29 cellular contexts compared by ENCODE assay signal in the genomic region with DNA sequence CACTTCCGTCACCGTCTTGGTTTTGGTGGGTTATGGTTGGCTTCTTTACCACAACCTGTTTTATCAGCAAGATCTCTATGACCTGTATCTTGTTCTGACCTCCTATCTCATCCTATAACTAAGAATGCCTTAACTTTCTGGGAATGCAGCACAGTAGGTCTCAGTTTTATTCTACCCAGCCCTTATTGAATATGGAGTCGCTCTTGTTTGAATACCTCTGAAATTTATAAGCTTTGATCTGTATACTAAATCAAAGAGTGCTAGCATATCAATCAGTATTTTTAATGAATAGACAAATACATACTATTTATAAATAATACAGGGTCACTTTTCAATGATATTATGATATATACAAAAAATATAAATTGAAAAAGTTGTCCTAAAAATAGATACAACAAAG.
"Had no signal": no experiment of that assay in that cellular context is flagged by ENCODE, and none has a peak within 500 bp of the region (broad histone marks: within the 10 kb centered on the region; RNA-seq: fewer than 3 reads in every experiment).

No MANE protein-coding gene starts in this region.

- H3K9me3 ChIP-seq: stomach, suprapubic skin, testis, thoracic aorta, thyroid gland, tibial artery, tibial nerve, transverse colon, upper lobe of left lung, upper lobe of right lung, uterus, vagina had no signal

- ATAC-seq: stimulated activated effector memory CD8-positive, alpha-beta T cell treated with anti-CD3 and anti-CD28 coated beads, Interleukin-12 subunit alpha, Interleukin-12 subunit beta, amount 100 ng/mL, for 72 hours; stimulated activated memory B cell treated with anti-CD40 and anti-IgM and Interleukin-4, amounts not matched to agents 10 μg/mL and 1 μg/mL and 100 μg/mL, for 72 hours; stimulated activated naive B cell treated with anti-CD40 and anti-IgM and Interleukin-4, amounts not matched to agents 10 μg/mL and 1 μg/mL and 100 μg/mL, for 72 hours; stimulated activated naive CD8-positive, alpha-beta T cell treated with anti-CD3 and anti-CD28 coated beads, Interleukin-15, amount 100 ng/mL, for 72 hours; stimulated activated naive CD8-positive, alpha-beta T cell treated with anti-CD3 and anti-CD28 coated beads, Interleukin-15, Interleukin-2, amounts not matched to agents 100 U/mL and 50 U/mL, for 24 hours; upper lobe of right lung had no signal

- H3K27ac ChIP-seq: stomach, suprapubic skin, testis, thoracic aorta, thyroid gland, tibial artery, tibial nerve, transverse colon, upper lobe of left lung, upper lobe of right lung, uterus, vagina had no signal

- H3K4me1 ChIP-seq: stomach, suprapubic skin, testis, thyroid gland, tibial artery, tibial nerve, transverse colon, upper lobe of left lung, upper lobe of right lung, uterus, vagina had no signal

- H3K27ac Mint-ChIP-seq: stimulated activated effector memory CD8-positive, alpha-beta T cell treated with anti-CD3 and anti-CD28 coated beads, Interleukin-12 subunit alpha, Interleukin-12 subunit beta, amount 100 ng/mL, for 72 hours; stimulated activated memory B cell treated with anti-CD40 and anti-IgM and Interleukin-4, amounts not matched to agents 10 μg/mL and 1 μg/mL and 100 μg/mL, for 72 hours; stimulated activated naive B cell treated with anti-CD40 and anti-IgM and Interleukin-4, amounts not matched to agents 10 μg/mL and 1 μg/mL and 100 μg/mL, for 72 hours; stimulated activated naive CD8-positive, alpha-beta T cell treated with anti-CD3 and anti-CD28 coated beads, Interleukin-15, amount 100 ng/mL, for 72 hours; stimulated activated naive CD8-positive, alpha-beta T cell treated with anti-CD3 and anti-CD28 coated beads, Interleukin-15, Interleukin-2, amounts not matched to agents 100 ng/mL and 50 ng/mL, for 24 hours; type B pancreatic cell had no signal

- DNase-seq: stimulated activated CD4-positive, alpha-beta T cell treated with anti-CD3 and anti-CD28 coated beads, Interleukin-2, amount 100 ng/mL, for 48 hours; stimulated activated CD4-positive, alpha-beta T cell treated with anti-CD3 and anti-CD28 coated beads, Interleukin-4, amount 100 ng/mL, for 1 hour; stimulated activated CD4-positive, alpha-beta T cell treated with anti-CD3 and anti-CD28 coated beads, Interleukin-4, amount 100 ng/mL, for 24 hours; stimulated activated CD4-positive, alpha-beta T cell treated with anti-CD3 and anti-CD28 coated beads, Interleukin-4, amount 100 ng/mL, for 4 hours; stimulated activated CD8-positive, alpha-beta memory T cell treated with anti-CD3 and anti-CD28 coated beads, Interleukin-4, amount 100 ng/mL, for 48 hours; stimulated activated naive B cell treated with anti-CD40 and anti-IgM and Interleukin-4, amounts not matched to agents 10 μg/mL and 1 μg/mL and 100 μg/mL, for 72 hours; stimulated activated naive CD4-positive, alpha-beta T cell; stimulated activated naive CD4-positive, alpha-beta T cell treated with Interleukin-2 at 50 U/mL for 16 hours; stimulated activated naive CD8-positive, alpha-beta T cell treated with anti-CD3 and anti-CD28 coated beads, Interleukin-15, amount 100 ng/mL, for 72 hours; stimulated activated naive CD8-positive, alpha-beta T cell treated with anti-CD3 and anti-CD28 coated beads, Interleukin-15, Interleukin-2, amounts not matched to agents 100 U/mL and 50 U/mL, for 24 hours; stomach; substantia nigra; testis; thyroid gland; tibial artery; transverse colon; trophoblast cell; upper lobe of left lung; upper lobe of right lung; uterus had no signal

- H3K36me3 ChIP-seq: stomach, suprapubic skin, thoracic aorta, thyroid gland, tibial artery, tibial nerve, transverse colon, upper lobe of left lung, upper lobe of right lung, uterus, vagina had no signal

- H3K27me3 ChIP-seq: stomach, suprapubic skin, testis, thyroid gland, tibial artery, tibial nerve, transverse colon, upper lobe of left lung, upper lobe of right lung, uterus, vagina had no signal

- H3K9me3 Mint-ChIP-seq: stimulated activated memory B cell treated with anti-CD40 and anti-IgM and Interleukin-4, amounts not matched to agents 10 μg/mL and 1 μg/mL and 100 μg/mL, for 72 hours; stimulated activated naive B cell treated with anti-CD40 and anti-IgM and Interleukin-4, amounts not matched to agents 10 μg/mL and 1 μg/mL and 100 μg/mL, for 72 hours; stimulated activated naive CD8-positive, alpha-beta T cell treated with anti-CD3 and anti-CD28 coated beads, Interleukin-15, amount 100 ng/mL, for 72 hours; stimulated activated naive CD8-positive, alpha-beta T cell treated with anti-CD3 and anti-CD28 coated beads, Interleukin-15, Interleukin-2, amounts not matched to agents 100 ng/mL and 50 ng/mL, for 24 hours; type B pancreatic cell had no signal

- H3K36me3 Mint-ChIP-seq: stimulated activated effector memory CD8-positive, alpha-beta T cell treated with anti-CD3 and anti-CD28 coated beads, Interleukin-12 subunit alpha, Interleukin-12 subunit beta, amount 100 ng/mL, for 72 hours; stimulated activated memory B cell treated with anti-CD40 and anti-IgM and Interleukin-4, amounts not matched to agents 10 μg/mL and 1 μg/mL and 100 μg/mL, for 72 hours; stimulated activated naive B cell treated with anti-CD40 and anti-IgM and Interleukin-4, amounts not matched to agents 10 μg/mL and 1 μg/mL and 100 μg/mL, for 72 hours; type B pancreatic cell had no signal

- H3K4me3 Mint-ChIP-seq: stimulated activated effector memory CD8-positive, alpha-beta T cell treated with anti-CD3 and anti-CD28 coated beads, Interleukin-12 subunit alpha, Interleukin-12 subunit beta, amount 100 ng/mL, for 72 hours; stimulated activated memory B cell treated with anti-CD40 and anti-IgM and Interleukin-4, amounts not matched to agents 10 μg/mL and 1 μg/mL and 100 μg/mL, for 72 hours; stimulated activated naive B cell treated with anti-CD40 and anti-IgM and Interleukin-4, amounts not matched to agents 10 μg/mL and 1 μg/mL and 100 μg/mL, for 72 hours; stimulated activated naive CD8-positive, alpha-beta T cell treated with anti-CD3 and anti-CD28 coated beads, Interleukin-15, amount 100 ng/mL, for 72 hours; stimulated activated naive CD8-positive, alpha-beta T cell treated with anti-CD3 and anti-CD28 coated beads, Interleukin-15, Interleukin-2, amounts not matched to agents 100 ng/mL and 50 ng/mL, for 24 hours; type B pancreatic cell had no signal

- H3K27me3 Mint-ChIP-seq: stimulated activated memory B cell treated with anti-CD40 and anti-IgM and Interleukin-4, amounts not matched to agents 10 μg/mL and 1 μg/mL and 100 μg/mL, for 72 hours; stimulated activated naive B cell treated with anti-CD40 and anti-IgM and Interleukin-4, amounts not matched to agents 10 μg/mL and 1 μg/mL and 100 μg/mL, for 72 hours; stimulated activated naive CD8-positive, alpha-beta T cell treated with anti-CD3 and anti-CD28 coated beads, Interleukin-15, amount 100 ng/mL, for 72 hours; stimulated activated naive CD8-positive, alpha-beta T cell treated with anti-CD3 and anti-CD28 coated beads, Interleukin-15, Interleukin-2, amounts not matched to agents 100 ng/mL and 50 ng/mL, for 24 hours; type B pancreatic cell had no signal

- H3K4me1 Mint-ChIP-seq: stimulated activated effector memory CD8-positive, alpha-beta T cell treated with anti-CD3 and anti-CD28 coated beads, Interleukin-12 subunit alpha, Interleukin-12 subunit beta, amount 100 ng/mL, for 72 hours; stimulated activated memory B cell treated with anti-CD40 and anti-IgM and Interleukin-4, amounts not matched to agents 10 μg/mL and 1 μg/mL and 100 μg/mL, for 72 hours; stimulated activated naive B cell treated with anti-CD40 and anti-IgM and Interleukin-4, amounts not matched to agents 10 μg/mL and 1 μg/mL and 100 μg/mL, for 72 hours; stimulated activated naive CD8-positive, alpha-beta T cell treated with anti-CD3 and anti-CD28 coated beads, Interleukin-15, amount 100 ng/mL, for 72 hours had no signal

- H3K4me3 ChIP-seq: stomach, suprapubic skin, testis, thoracic aorta, thyroid gland, tibial artery, tibial nerve, transverse colon, upper lobe of left lung, upper lobe of right lung, uterus, vagina had no signal

- FAIRE-seq: urothelium cell line had no signal
